In genomic region chr11:22930816-22931594, GRCh38 we compare ENCODE assay signal across 14 cellular contexts.
DNase-seq lines count a peak whose midpoint lies in the region; ATAC-seq and TF ChIP-seq lines count a peak whose summit lies in the region.
"Had no signal": no experiment of that assay in that cellular context is flagged by ENCODE, and none has a peak within 500 bp of the region (broad histone marks: within the 10 kb centered on the region; RNA-seq: fewer than 3 reads in every experiment).

No MANE protein-coding gene starts in this region.

- H3K4me3 ChIP-seq in MG63: no peak overlapping the region
- H3K4me3 ChIP-seq: heart left ventricle had no signal

- H3K27me3 Mint-ChIP-seq in endothelial cell (ENCODE audit: unreplicated experiment): no peaks in the 10 kb centered on the region

- ATAC-seq in GM18907 (IDR thresholded peaks at IDR 0.05; ENCODE audit: unreplicated experiment) (peak; percentile 99), GM21526 (IDR thresholded peaks at IDR 0.05; ENCODE audit: low FRiP score, unreplicated experiment) (peak; percentile 95), HG03066 (IDR thresholded peaks at IDR 0.05; ENCODE audit: low read depth, unreplicated experiment) (peak; percentile 92)
- ATAC-seq: heart left ventricle had no signal

- TF ChIP-seq CTCF in endothelial cell (IDR thresholded peaks at IDR 0.05; ENCODE audit: unreplicated experiment): no peak

- H3K4me1 Mint-ChIP-seq in endothelial cell (ENCODE audit: unreplicated experiment): peaks cover 36% of the 10 kb centered on the region

- no peaks in the 10 kb centered on the region for H3K9me3 Mint-ChIP-seq in endothelial cell (ENCODE audit: unreplicated experiment)

- DNase-seq in endothelial cell (ENCODE audit: low spot score) (no peak), MG63 (no peak), T-helper 9 cell (no peak), HCEC 1CT (no peak)
- no peak for DNase-seq in activated CD4-positive, CD25-positive, alpha-beta regulatory T cell (lab: John Stamatoyannopoulos, UW)
- DNase-seq: COR-L47; effector CD8-positive, alpha-beta T cell; heart left ventricle; mesendoderm; NCI-H82; trophoblast cell had no signal

- H3K36me3 ChIP-seq in MG63: no peaks in the 10 kb centered on the region
- H3K36me3 ChIP-seq: heart left ventricle had no signal

- no peaks in the 10 kb centered on the region for H3K27me3 ChIP-seq in MG63
- H3K27me3 ChIP-seq: heart left ventricle had no signal

- no peak overlapping the region for H3K4me3 Mint-ChIP-seq in endothelial cell (ENCODE audit: unreplicated experiment)

- H3K36me3 Mint-ChIP-seq in endothelial cell (ENCODE audit: low read depth, unreplicated experiment): no peaks in the 10 kb centered on the region

- peak overlapping the region; percentile 38 for H3K27ac Mint-ChIP-seq in endothelial cell (ENCODE audit: unreplicated experiment)

- H3K9me3 ChIP-seq in MG63: no peaks in the 10 kb centered on the region
- H3K9me3 ChIP-seq: heart left ventricle had no signal
